In the genomic region with DNA sequence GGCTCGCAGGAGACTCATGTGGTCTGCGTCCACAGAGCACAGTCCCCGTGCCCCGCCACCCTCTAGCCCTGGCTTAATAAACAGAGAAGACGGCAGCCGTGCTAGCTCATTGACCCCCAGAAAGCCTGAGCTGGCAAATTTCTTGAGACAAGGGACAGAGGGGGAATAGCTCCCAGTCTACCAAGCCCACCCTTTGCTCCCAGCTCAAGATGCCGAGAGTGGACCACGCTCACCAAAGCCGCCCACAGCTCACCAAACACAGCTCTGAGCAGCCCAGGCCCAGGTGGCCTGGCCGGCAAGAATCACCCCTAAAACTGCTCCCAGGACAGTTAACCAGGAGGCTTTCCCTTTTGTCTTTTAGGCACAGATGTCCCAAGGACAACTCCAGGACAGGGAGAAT, we compare ENCODE assay signal across 1 cellular context.
TF ChIP-seq lines count a peak whose summit lies in the region.

No MANE protein-coding gene starts in this region.

TF ChIP-seq in IMR-90, 13 proteins besides CTCF, POLR2A, EP300 and RAD21 (continued from another document):
- TF ChIP-seq USF2 (IDR thresholded peaks at IDR 0.05; ENCODE audit: low read depth, low read length) (no peak), CHD1 (IDR thresholded peaks at IDR 0.05; ENCODE audit: low read depth, low read length) (no peak), FOS (IDR thresholded peaks at IDR 0.05; ENCODE audit: low read depth, low read length) (no peak), RFX5 (IDR thresholded peaks at IDR 0.05; ENCODE audit: low read depth, low read length) (no peak), SMC3 (IDR thresholded peaks at IDR 0.05; ENCODE audit: low read depth, low read length) (no peak), NFE2L2 (IDR thresholded peaks at IDR 0.05; ENCODE audit: low read depth, low read length) (no peak)
